Comparison of ENCODE assay signal across 31 cellular contexts in genomic region chr7:128889121-128889520, GRCh38. TPM values are rescaled to one million over a fixed set of nuclear protein-coding genes. Genes with fewer than 3 reads are reported as not detected.
DNase-seq lines count a peak whose midpoint lies in the region; ATAC-seq and TF ChIP-seq lines count a peak whose summit lies in the region.
"Had no signal": no experiment of that assay in that cellular context is flagged by ENCODE, and none has a peak within 500 bp of the region (broad histone marks: within the 10 kb centered on the region; RNA-seq: fewer than 3 reads in every experiment).

No MANE protein-coding gene starts in this region.

- H2AFZ ChIP-seq in GM23338 = no peak overlapping the region
- no peak overlapping the region for H2AFZ ChIP-seq in mammary epithelial cell (ENCODE audit: low read depth, low read length)

- H4K20me1 ChIP-seq in GM23338 (replicated peaks; ENCODE audit: insufficient read depth) (no peaks in the 10 kb centered on the region), mammary epithelial cell (ENCODE audit: insufficient read depth, low read length) (no peaks in the 10 kb centered on the region)

- H3F3A ChIP-seq in GM23338 (replicated peaks; ENCODE audit: low read depth) = 0 out of 2 replicates have a peak, but pooled peaks cover 7% of the 10 kb centered on the region

- no peak overlapping the region for H3K4me3 Mint-ChIP-seq in activated naive CD8-positive, alpha-beta T cell treated with anti-CD3 and anti-CD28 coated beads, Interleukin-2, amount 10 ng/mL, durations not matched to agents 7 days and 5 days
- H3K4me3 Mint-ChIP-seq in activated naive CD8-positive, alpha-beta T cell treated with anti-CD3 and anti-CD28 coated beads, Interleukin-2, amount 50 U/mL, for 24 hours = no peak overlapping the region
- H3K4me3 Mint-ChIP-seq in GM23338 = no peak overlapping the region
- H3K4me3 Mint-ChIP-seq: activated CD8-positive, alpha-beta T cell treated with anti-CD3 and anti-CD28 coated beads, Interleukin-2, amount 10 ng/mL, durations not matched to agents 7 days and 5 days; central memory CD8-positive, alpha-beta T cell; HFFc6; stimulated activated naive CD8-positive, alpha-beta T cell treated with anti-CD3 and anti-CD28 coated beads, Interleukin-15, Interleukin-2, amounts not matched to agents 100 ng/mL and 50 ng/mL, for 24 hours; T-helper 1 cell treated with Interleukin-12 subunit alpha and Interleukin-12 subunit beta and Interleukin-4 antibody, amounts not matched to agents 30 μg/mL and 1 μg/mL, for 36 hours had no signal

- TF ChIP-seq CTCF in GM23338 (conservative IDR thresholded peaks at IDR 0.05; ENCODE audit: low read depth in 2 of 2) = no peak
- TF ChIP-seq CTCF in mammary epithelial cell (conservative IDR thresholded peaks at IDR 0.05 in 1 of 2, IDR thresholded peaks at IDR 0.05 in 1 of 2; ENCODE audit: extremely low read depth in 1 of 2, insufficient read depth in 1 of 2, low read depth in 1 of 2, low read length in 2 of 2) = no peak
- TF ChIP-seq CTCF in body of pancreas (IDR thresholded peaks at IDR 0.05) = no peak

- H3K9me3 ChIP-seq in mammary epithelial cell (replicated peaks; ENCODE audit: insufficient read depth, low read length) (no peaks in the 10 kb centered on the region), body of pancreas (no peaks in the 10 kb centered on the region)
- H3K9me3 ChIP-seq: ascending aorta had no signal

- in situ Hi-C loops in mammary epithelial cell (cut with MboI; ENCODE audit: low sequenced_read_pairs in 2 of 2) = loop anchor here (10.0 kb wide), 1 partner anchor 414 kb away; the partner anchor contains the start of gene METTL2B (in 2 of the 2)

- H3K36me3 Mint-ChIP-seq in activated naive CD8-positive, alpha-beta T cell treated with anti-CD3 and anti-CD28 coated beads, Interleukin-2, amount 10 ng/mL, durations not matched to agents 7 days and 5 days = no peaks in the 10 kb centered on the region
- no peaks in the 10 kb centered on the region for H3K36me3 Mint-ChIP-seq in activated naive CD8-positive, alpha-beta T cell treated with anti-CD3 and anti-CD28 coated beads, Interleukin-2, amount 50 U/mL, for 24 hours (ENCODE audit: low read depth)
- H3K36me3 Mint-ChIP-seq in GM23338 (ENCODE audit: low read depth) = no peaks in the 10 kb centered on the region
- H3K36me3 Mint-ChIP-seq: activated naive CD8-positive, alpha-beta T cell; naive thymus-derived CD4-positive, alpha-beta T cell had no signal

- H3K9me3 Mint-ChIP-seq in activated naive CD8-positive, alpha-beta T cell treated with anti-CD3 and anti-CD28 coated beads, Interleukin-2, amount 10 ng/mL, durations not matched to agents 7 days and 5 days = no peaks in the 10 kb centered on the region
- no peaks in the 10 kb centered on the region for H3K9me3 Mint-ChIP-seq in activated naive CD8-positive, alpha-beta T cell treated with anti-CD3 and anti-CD28 coated beads, Interleukin-2, amount 50 U/mL, for 24 hours
- H3K9me3 Mint-ChIP-seq in GM23338 = no peaks in the 10 kb centered on the region
- H3K9me3 Mint-ChIP-seq: central memory CD8-positive, alpha-beta T cell; HFFc6; naive thymus-derived CD4-positive, alpha-beta T cell; stimulated activated naive CD8-positive, alpha-beta T cell treated with anti-CD3 and anti-CD28 coated beads, Interleukin-15, Interleukin-2, amounts not matched to agents 100 ng/mL and 50 ng/mL, for 24 hours; T-helper 1 cell treated with Interleukin-12 subunit alpha and Interleukin-12 subunit beta and Interleukin-4 antibody, amounts not matched to agents 30 μg/mL and 1 μg/mL, for 36 hours had no signal

- WGBS in mammary epithelial cell (ENCODE audit: low coverage, missing lambda C conversion rate) = 39% methylated on average over 5 of the region's 8 CpGs
- WGBS in body of pancreas, 2 donors = 56% methylated on average over 7 to 8 of the region's 8 CpGs

- no peak overlapping the region for H3K27ac Mint-ChIP-seq in activated naive CD8-positive, alpha-beta T cell treated with anti-CD3 and anti-CD28 coated beads, Interleukin-2, amount 10 ng/mL, durations not matched to agents 7 days and 5 days
- no peak overlapping the region for H3K27ac Mint-ChIP-seq in activated naive CD8-positive, alpha-beta T cell treated with anti-CD3 and anti-CD28 coated beads, Interleukin-2, amount 50 U/mL, for 24 hours
- H3K27ac Mint-ChIP-seq in GM23338 = no peak overlapping the region
- H3K27ac Mint-ChIP-seq: activated CD8-positive, alpha-beta T cell treated with anti-CD3 and anti-CD28 coated beads, Interleukin-2, amount 10 ng/mL, durations not matched to agents 7 days and 5 days; activated naive CD8-positive, alpha-beta T cell; HFFc6; naive thymus-derived CD4-positive, alpha-beta T cell; stimulated activated naive CD8-positive, alpha-beta T cell treated with anti-CD3 and anti-CD28 coated beads, Interleukin-15, Interleukin-2, amounts not matched to agents 100 ng/mL and 50 ng/mL, for 24 hours; T-helper 1 cell treated with Interleukin-12 subunit alpha and Interleukin-12 subunit beta and Interleukin-4 antibody, amounts not matched to agents 30 μg/mL and 1 μg/mL, for 36 hours had no signal

- ATAC-seq in activated naive CD8-positive, alpha-beta T cell treated with anti-CD3 and anti-CD28 coated beads, Interleukin-2, amount 10 ng/mL, durations not matched to agents 7 days and 5 days (ENCODE audit: low read depth) = no peak
- no peak for ATAC-seq in activated naive CD8-positive, alpha-beta T cell treated with anti-CD3 and anti-CD28 coated beads, Interleukin-2, amount 50 U/mL, for 24 hours
- ATAC-seq in GM23338 = peak; percentile 3; the same call in 2 of the 3 replicates
- ATAC-seq in body of pancreas = no peak
- ATAC-seq in HG03108 (IDR thresholded peaks at IDR 0.05; ENCODE audit: unreplicated experiment) = no peak
- ATAC-seq: activated CD8-positive, alpha-beta T cell treated with anti-CD3 and anti-CD28 coated beads, Interleukin-2, amount 10 ng/mL, durations not matched to agents 7 days and 5 days; naive thymus-derived CD4-positive, alpha-beta T cell; Panc1 had no signal

- no peaks in the 10 kb centered on the region for H3K79me2 ChIP-seq in GM23338 (replicated peaks; ENCODE audit: insufficient read depth)
- no peaks in the 10 kb centered on the region for H3K79me2 ChIP-seq in mammary epithelial cell (ENCODE audit: insufficient read depth, low read length)

- no peaks in the 10 kb centered on the region for H3K27me3 Mint-ChIP-seq in activated naive CD8-positive, alpha-beta T cell treated with anti-CD3 and anti-CD28 coated beads, Interleukin-2, amount 10 ng/mL, durations not matched to agents 7 days and 5 days
- H3K27me3 Mint-ChIP-seq in activated naive CD8-positive, alpha-beta T cell treated with anti-CD3 and anti-CD28 coated beads, Interleukin-2, amount 50 U/mL, for 24 hours = peaks cover 17% of the 10 kb centered on the region
- H3K27me3 Mint-ChIP-seq in GM23338 (ENCODE audit: insufficient read depth, low read depth, poor library complexity) = peaks cover 20% of the 10 kb centered on the region
- H3K27me3 Mint-ChIP-seq: central memory CD8-positive, alpha-beta T cell had no signal

- no peak for TF ChIP-seq POLR2A in body of pancreas (IDR thresholded peaks at IDR 0.05)

- CTCF ChIA-PET in mammary epithelial cell (lab: Charles Lee; ENCODE audit: low non-redundant PET) = interaction anchor here (0.6 kb wide), 1 partner anchor 275 kb away, joined by 3 read pairs; no protein-coding TSS in a partner anchor

- H3K27me3 ChIP-seq in GM23338 (ENCODE audit: insufficient read depth) (peaks cover 10% of the 10 kb centered on the region; the same call in 1 of the 2 replicates), mammary epithelial cell (ENCODE audit: insufficient read depth, low read length) (no peaks in the 10 kb centered on the region), body of pancreas (peaks cover 0 to 12% of the 10 kb centered on the region in 2 donors)
- H3K27me3 ChIP-seq: ascending aorta had no signal

- H3K4me1 ChIP-seq in GM23338 (ENCODE audit: insufficient read depth) (peaks cover 12% of the 10 kb centered on the region; the same call in 1 of the 2 replicates), mammary epithelial cell (ENCODE audit: insufficient read depth, low read length) (peaks cover 36% of the 10 kb centered on the region), body of pancreas (peaks cover 8% of the 10 kb centered on the region)
- H3K4me1 ChIP-seq: ascending aorta had no signal

- no peak overlapping the region for H3K27ac ChIP-seq in GM23338 (ENCODE audit: low read depth)
- H3K27ac ChIP-seq in mammary epithelial cell (ENCODE audit: insufficient read depth, low read depth, low read length) = no peak overlapping the region
- no peak overlapping the region for H3K27ac ChIP-seq in body of pancreas
- H3K27ac ChIP-seq: ascending aorta, skin epidermis had no signal

- dilution Hi-C loops in mammary epithelial cell (cut with HindIII; ENCODE audit: low sequenced_read_pairs) = no loop called here

- peak; percentile 12 for DNase-seq in activated naive CD8-positive, alpha-beta T cell treated with anti-CD3 and anti-CD28 coated beads, Interleukin-2, amount 10 ng/mL, durations not matched to agents 7 days and 5 days
- DNase-seq in activated naive CD8-positive, alpha-beta T cell treated with anti-CD3 and anti-CD28 coated beads, Interleukin-2, amount 50 U/mL, for 24 hours = no peak
- DNase-seq in GM23338 (ENCODE audit: low spot score) = peak; percentile 29
- peak; percentile 59 for DNase-seq in mammary epithelial cell
- DNase-seq in posterior vena cava (ENCODE audit: low spot score) = peak; percentile 43
- DNase-seq in C1 segment of cervical spinal cord (lab: John Stamatoyannopoulos, UW) = no peak
- no peak for DNase-seq in body of pancreas
- DNase-seq: activated CD4-positive, alpha-beta T cell treated with anti-CD3 and anti-CD28 coated beads for 1 hour; activated CD8-positive, alpha-beta T cell treated with anti-CD3 and anti-CD28 coated beads, Interleukin-2, amount 10 ng/mL, durations not matched to agents 7 days and 5 days; activated effector memory CD4-positive, alpha-beta T cell treated with Interleukin-2 at 50 U/mL for 16 hours; dermis blood vessel endothelial cell; DND-41; HFFc6; hippocampal formation; Karpas-422; midbrain; naive thymus-derived CD4-positive, alpha-beta T cell; NCI-H1694 treated with DMSO at 0.1 percent for 48 hours; NCI-H2171 treated with DMSO at 0.1 percent for 48 hours; NCI-H524 treated with DMSO at 0.1 percent for 48 hours; NK-92 treated with Interleukin-12 subunit alpha and Interleukin-12 subunit beta, amount 100 ng/mL, for 24 hours; occipital lobe had no signal

- H3K36me3 ChIP-seq in GM23338 (ENCODE audit: insufficient read depth) (no peaks in the 10 kb centered on the region), mammary epithelial cell (ENCODE audit: insufficient read depth, low read length) (no peaks in the 10 kb centered on the region), body of pancreas (replicated peaks in 1 of 2; ENCODE audit: insufficient read depth in 1 of 2, low read depth in 2 of 2) (no peaks in the 10 kb centered on the region)
- H3K36me3 ChIP-seq: ascending aorta had no signal

- no peaks in the 10 kb centered on the region for H3K4me1 Mint-ChIP-seq in activated naive CD8-positive, alpha-beta T cell treated with anti-CD3 and anti-CD28 coated beads, Interleukin-2, amount 10 ng/mL, durations not matched to agents 7 days and 5 days
- H3K4me1 Mint-ChIP-seq in activated naive CD8-positive, alpha-beta T cell treated with anti-CD3 and anti-CD28 coated beads, Interleukin-2, amount 50 U/mL, for 24 hours = no peaks in the 10 kb centered on the region
- no peaks in the 10 kb centered on the region; the same call in 2 of the 3 replicates for H3K4me1 Mint-ChIP-seq in GM23338
- H3K4me1 Mint-ChIP-seq: central memory CD8-positive, alpha-beta T cell; naive thymus-derived CD4-positive, alpha-beta T cell had no signal

- H3K4me2 ChIP-seq in GM23338 = peak overlapping the region; percentile 32; the same call in 1 of the 2 replicates
- no peak overlapping the region for H3K4me2 ChIP-seq in mammary epithelial cell (ENCODE audit: insufficient read depth, low read depth, low read length)

- BruUV-seq in mammary epithelial cell (replicated peaks; lab: Mats Ljungman, UMichigan) = no TSS peak

- intact Hi-C loops in mammary epithelial cell (cut with micrococcal nuclease) = no loop called here
- intact Hi-C loops in posterior vena cava (cut with DNase I) = no loop called here
- intact Hi-C loops in body of pancreas (cut with DNase I) = loop anchor here (10.0 kb wide), 1 partner anchor 414 kb away; the partner anchor contains the start of gene METTL2B

- H3K9me2 ChIP-seq in GM23338 (ENCODE audit: insufficient read depth) = no peaks in the 10 kb centered on the region

- no peak overlapping the region for H3K4me3 ChIP-seq in GM23338
- no peak overlapping the region for H3K4me3 ChIP-seq in mammary epithelial cell (replicated peaks in 1 of 3; ENCODE audit: insufficient read depth in 1 of 3, low read depth in 2 of 3, low read length in 3 of 3)
- no peak overlapping the region for H3K4me3 ChIP-seq in body of pancreas
- H3K4me3 ChIP-seq: ascending aorta, skin epidermis had no signal

- H3K9ac ChIP-seq in mammary epithelial cell (ENCODE audit: insufficient read depth, low read length) = no peak overlapping the region

- POLR2A ChIA-PET in activated naive CD8-positive, alpha-beta T cell treated with anti-CD3 and anti-CD28 coated beads, Interleukin-2, amount 10 ng/mL, durations not matched to agents 7 days and 5 days (lab: Charles Lee) = no interaction called here

RNA-seq across cellular contexts. Expression of gene KCP, which starts 21.4 kb away (rescaled TPM):
- under 1 TPM; 0.57 to 0.69 TPM for total RNA-seq in activated naive CD8-positive, alpha-beta T cell treated with anti-CD3 and anti-CD28 coated beads, Interleukin-2, amount 10 ng/mL, durations not matched to agents 7 days and 5 days
- total RNA-seq in GM23338 (2014; rRNA removed; shearing (Covaris generic)) = 0.76 and 1.3 TPM in 2 replicates
- polyA plus RNA-seq in GM23338 (2016; fragmentation: Nextera tagmentation; extraction: Ambion mirVana) = 0.99 and 1.1 TPM in 2 replicates
- total RNA-seq in mammary epithelial cell = under 1 TPM in 1 of 2 donors, not detected in 1; 0.50 TPM
- 0.20 TPM for polyA plus RNA-seq in mammary epithelial cell
- polyA minus RNA-seq in mammary epithelial cell = not detected
- 1 to 10 TPM in 1 of 2 donors, under 1 TPM in 1; 0.95 to 1.3 TPM for total RNA-seq in posterior vena cava
- under 1 TPM in 1 of 2 donors, not detected in 1; 0.33 TPM for total RNA-seq in body of pancreas
- polyA plus RNA-seq: BJ; naive thymus-derived CD4-positive, alpha-beta T cell had no signal

RNA-seq across cellular contexts. Expression of gene ATP6V1F, which starts 26.5 kb away (rescaled TPM):
- 100 to 1,000 TPM; 134 TPM for total RNA-seq in activated naive CD8-positive, alpha-beta T cell treated with anti-CD3 and anti-CD28 coated beads, Interleukin-2, amount 10 ng/mL, durations not matched to agents 7 days and 5 days
- total RNA-seq in GM23338 (2014; rRNA removed; shearing (Covaris generic)) = 60.2 and 66.5 TPM in 2 replicates
- polyA plus RNA-seq in GM23338 (2016; fragmentation: Nextera tagmentation; extraction: Ambion mirVana) = 271 and 294 TPM in 2 replicates
- total RNA-seq in mammary epithelial cell = 100 to 1,000 TPM in 1 of 2 donors, 10 to 100 TPM in 1; 83.7 to 171 TPM
- 304 TPM for polyA plus RNA-seq in mammary epithelial cell
- 81.7 TPM for polyA minus RNA-seq in mammary epithelial cell
- total RNA-seq in posterior vena cava = 100 to 1,000 TPM; 106 to 115 TPM
- 10 to 100 TPM; 36.3 to 45.8 TPM for total RNA-seq in body of pancreas

RNA-seq across cellular contexts. Expression of gene IRF5, which starts 48.6 kb away (rescaled TPM):
- 1 to 10 TPM; 7.7 to 8.2 TPM for total RNA-seq in activated naive CD8-positive, alpha-beta T cell treated with anti-CD3 and anti-CD28 coated beads, Interleukin-2, amount 10 ng/mL, durations not matched to agents 7 days and 5 days
- total RNA-seq in GM23338 (2014; rRNA removed; shearing (Covaris generic)) = 1.1 and 3.7 TPM in 2 replicates
- 0.37 and 1.9 TPM in 2 replicates for polyA plus RNA-seq in GM23338 (2016; fragmentation: Nextera tagmentation; extraction: Ambion mirVana)
- total RNA-seq in mammary epithelial cell = 10 to 100 TPM; 10.9 to 12.7 TPM
- 2.8 TPM for polyA plus RNA-seq in mammary epithelial cell
- 4.5 TPM for polyA minus RNA-seq in mammary epithelial cell
- total RNA-seq in posterior vena cava = 10 to 100 TPM in 1 of 2 donors, 1 to 10 TPM in 1; 5.8 to 10.3 TPM
- 10 to 100 TPM in 1 of 2 donors, 1 to 10 TPM in 1; 4.9 to 15.3 TPM for total RNA-seq in body of pancreas
- total RNA-seq: ascending aorta had no signal

RNA-seq across cellular contexts. Expression of gene FLNC, which starts 58.9 kb away (rescaled TPM):
- not detected for total RNA-seq in activated naive CD8-positive, alpha-beta T cell treated with anti-CD3 and anti-CD28 coated beads, Interleukin-2, amount 10 ng/mL, durations not matched to agents 7 days and 5 days
- total RNA-seq in GM23338 (2014; rRNA removed; shearing (Covaris generic)) = 9.4 and 11.8 TPM in 2 replicates
- polyA plus RNA-seq in GM23338 (2016; fragmentation: Nextera tagmentation; extraction: Ambion mirVana) (0.64 and 0.65 TPM in 2 replicates), mammary epithelial cell (0.03 TPM)
- total RNA-seq in mammary epithelial cell (1 to 10 TPM; 1.8 to 1.9 TPM), posterior vena cava (100 to 1,000 TPM; 440 to 856 TPM), body of pancreas (1 to 10 TPM; 1.8 to 4.0 TPM)
- polyA minus RNA-seq in mammary epithelial cell = 0.52 TPM
- total RNA-seq: activated CD8-positive, alpha-beta T cell treated with anti-CD3 and anti-CD28 coated beads, Interleukin-2, amount 10 ng/mL, durations not matched to agents 7 days and 5 days had no signal
- polyA plus RNA-seq: naive thymus-derived CD4-positive, alpha-beta T cell had no signal

Comparison
In these comparisons a context has a peak if more than half of its experiments do, and no peak if none do; other contexts are left out.
1. DNase-seq: peak in activated naive CD8-positive, alpha-beta T cell treated with anti-CD3 and anti-CD28 coated beads, Interleukin-2, amount 10 ng/mL, durations not matched to agents 7 days and 5 days (single experiment), GM23338 (single experiment), mammary epithelial cell (single experiment) and posterior vena cava (single experiment); none in activated naive CD8-positive, alpha-beta T cell treated with anti-CD3 and anti-CD28 coated beads, Interleukin-2, amount 50 U/mL, for 24 hours (single experiment), C1 segment of cervical spinal cord (0 of 14) and body of pancreas (0 of 4).